8 cellular contexts compared by ENCODE assay signal in genomic region chr19:3366761-3367571, GRCh38. TPM values are rescaled to one million over a fixed set of nuclear protein-coding genes. Genes with fewer than 3 reads are reported as not detected.
DNase-seq lines count a peak whose midpoint lies in the region; ATAC-seq, FAIRE-seq and TF ChIP-seq lines count a peak whose summit lies in the region.

No MANE protein-coding gene starts in this region.

- peaks cover 22% of the 10 kb centered on the region for H3K4me1 ChIP-seq in CD4-positive, alpha-beta memory T cell (ENCODE audit: insufficient read depth, low read length)
- H3K4me1 ChIP-seq in osteoblast (ENCODE audit: insufficient read depth, low read length): peaks cover 39% of the 10 kb centered on the region

- no peaks in the 10 kb centered on the region for H3K36me3 ChIP-seq in CD4-positive, alpha-beta memory T cell (ENCODE audit: insufficient read depth, low read length)
- H3K36me3 ChIP-seq in osteoblast (ENCODE audit: insufficient read depth, low read length): no peaks in the 10 kb centered on the region

- peak overlapping the region in 7 of 8 donors; percentile 5 to 58 (median 49) for H3K4me3 Mint-ChIP-seq in CD4-positive, alpha-beta memory T cell
- H3K4me3 Mint-ChIP-seq in HFFc6: peak overlapping the region; percentile 88
- peak overlapping the region; percentile 40 for H3K4me3 Mint-ChIP-seq in activated CD4-positive, alpha-beta T cell treated with anti-CD3 and anti-CD28 coated beads, Interleukin-2, amount 10 ng/mL, durations not matched to agents 7 days and 5 days

- H2AFZ ChIP-seq in osteoblast (ENCODE audit: low read length): no peak overlapping the region

- DNase-seq in CD4-positive, alpha-beta memory T cell: no peak
- DNase-seq in HFFc6 (no peak), frontal cortex (ENCODE audit: low spot score in 2 of 2) (peak; percentile 56 to 73), osteoblast (ENCODE audit: insufficient read length, low spot score, missing footprints) (peak; percentile 90), HCEC 1CT (no peak), posterior vena cava (ENCODE audit: low spot score) (no peak)
- DNase-seq in activated CD4-positive, alpha-beta T cell treated with anti-CD3 and anti-CD28 coated beads, Interleukin-2, amount 10 ng/mL, durations not matched to agents 7 days and 5 days: no peak

- FAIRE-seq in frontal cortex (lab: Jason Lieb, UNC): no peak

- no peaks in the 10 kb centered on the region for H3K27me3 ChIP-seq in CD4-positive, alpha-beta memory T cell (ENCODE audit: insufficient read depth, low read length)
- no peaks in the 10 kb centered on the region for H3K27me3 ChIP-seq in osteoblast (ENCODE audit: insufficient read depth, low read length)

- POLR2A ChIA-PET in CD4-positive, alpha-beta memory T cell (lab: Charles Lee; ENCODE audit: partially characterized antibody): no interaction called here
- POLR2A ChIA-PET in activated CD4-positive, alpha-beta T cell treated with anti-CD3 and anti-CD28 coated beads, Interleukin-2, amount 10 ng/mL, durations not matched to agents 7 days and 5 days (lab: Charles Lee): no interaction called here

- CTCF ChIA-PET in CD4-positive, alpha-beta memory T cell (lab: Charles Lee; ENCODE audit: partially characterized antibody): no interaction called here
- CTCF ChIA-PET in activated CD4-positive, alpha-beta T cell treated with anti-CD3 and anti-CD28 coated beads, Interleukin-2, amount 10 ng/mL, durations not matched to agents 7 days and 5 days (lab: Charles Lee): no interaction called here

- H3K27ac Mint-ChIP-seq in CD4-positive, alpha-beta memory T cell: no peak overlapping the region
- peak overlapping the region; percentile 83 for H3K27ac Mint-ChIP-seq in HFFc6
- no peak overlapping the region for H3K27ac Mint-ChIP-seq in activated CD4-positive, alpha-beta T cell treated with anti-CD3 and anti-CD28 coated beads, Interleukin-2, amount 10 ng/mL, durations not matched to agents 7 days and 5 days

- H3K9me3 Mint-ChIP-seq in CD4-positive, alpha-beta memory T cell: peaks cover 0 to 3% (median 0%) of the 10 kb centered on the region in 8 donors
- no peaks in the 10 kb centered on the region for H3K9me3 Mint-ChIP-seq in HFFc6
- no peaks in the 10 kb centered on the region for H3K9me3 Mint-ChIP-seq in activated CD4-positive, alpha-beta T cell treated with anti-CD3 and anti-CD28 coated beads, Interleukin-2, amount 10 ng/mL, durations not matched to agents 7 days and 5 days

- peaks cover 25 to 64% (median 38%) of the 10 kb centered on the region in 4 donors for H3K4me1 Mint-ChIP-seq in CD4-positive, alpha-beta memory T cell
- peaks cover 58% of the 10 kb centered on the region for H3K4me1 Mint-ChIP-seq in HFFc6 (ENCODE audit: low read depth)
- H3K4me1 Mint-ChIP-seq in activated CD4-positive, alpha-beta T cell treated with anti-CD3 and anti-CD28 coated beads, Interleukin-2, amount 10 ng/mL, durations not matched to agents 7 days and 5 days: peaks cover 25% of the 10 kb centered on the region

- TF ChIP-seq CTCF in HFFc6 (IDR thresholded peaks at IDR 0.05): no peak
- TF ChIP-seq CTCF in osteoblast (IDR thresholded peaks at IDR 0.05; ENCODE audit: extremely low read depth, low read depth, low read length): no peak

- H3K4me3 ChIP-seq in CD4-positive, alpha-beta memory T cell (ENCODE audit: low read length in 2 of 2): peak overlapping the region in 1 of 2 donors; percentile 43
- peak overlapping the region; percentile 92 for H3K4me3 ChIP-seq in osteoblast (ENCODE audit: insufficient read depth, low read length)

- peaks cover 46% of the 10 kb centered on the region for H4K20me1 ChIP-seq in osteoblast (ENCODE audit: insufficient read depth, low read length)

- no peak for ATAC-seq in GM21423 (IDR thresholded peaks at IDR 0.05; ENCODE audit: unreplicated experiment)

- no peaks in the 10 kb centered on the region for H3K36me3 Mint-ChIP-seq in CD4-positive, alpha-beta memory T cell
- no peaks in the 10 kb centered on the region; the same call in 1 of the 2 replicates for H3K36me3 Mint-ChIP-seq in HFFc6 (ENCODE audit: low read depth)
- H3K36me3 Mint-ChIP-seq in activated CD4-positive, alpha-beta T cell treated with anti-CD3 and anti-CD28 coated beads, Interleukin-2, amount 10 ng/mL, durations not matched to agents 7 days and 5 days (ENCODE audit: low read depth): no peaks in the 10 kb centered on the region

- no peaks in the 10 kb centered on the region for H3K27me3 Mint-ChIP-seq in CD4-positive, alpha-beta memory T cell
- H3K27me3 Mint-ChIP-seq in HFFc6 (ENCODE audit: insufficient read depth): peaks cover 4% of the 10 kb centered on the region; the same call in 1 of the 2 replicates
- H3K27me3 Mint-ChIP-seq in activated CD4-positive, alpha-beta T cell treated with anti-CD3 and anti-CD28 coated beads, Interleukin-2, amount 10 ng/mL, durations not matched to agents 7 days and 5 days: peaks cover 26% of the 10 kb centered on the region

- H3K4me2 ChIP-seq in osteoblast (ENCODE audit: insufficient read depth, low read length): peak overlapping the region; percentile 92

- H3K9me3 ChIP-seq in CD4-positive, alpha-beta memory T cell (ENCODE audit: control insufficient read depth in 1 of 2, low read length in 2 of 2): no peaks in the 10 kb centered on the region
- H3K9me3 ChIP-seq in osteoblast (ENCODE audit: low read depth, low read length): no peaks in the 10 kb centered on the region

- peak overlapping the region; percentile 22 for H3K27ac ChIP-seq in CD4-positive, alpha-beta memory T cell (ENCODE audit: low read depth, low read length)
- peak overlapping the region; percentile 65 for H3K27ac ChIP-seq in osteoblast (ENCODE audit: low read depth, low read length)

- intact Hi-C loops in CD4-positive, alpha-beta memory T cell (cut with micrococcal nuclease): loop anchor here (10.0 kb wide), 1 partner anchor 68 kb away; no protein-coding TSS in a partner anchor
- intact Hi-C loops in posterior vena cava (cut with DNase I): loop anchor here (5.0 to 10.0 kb wide), 3 partner anchors 40 to 88 kb away; no protein-coding TSS in a partner anchor

- H3K79me2 ChIP-seq in osteoblast (ENCODE audit: insufficient read depth, low read length): peaks cover 92% of the 10 kb centered on the region

RNA-seq across cellular contexts. Expression of gene NFIC, which starts 0.6 kb away (rescaled TPM):
- total RNA-seq in CD4-positive, alpha-beta memory T cell: 10 to 100 TPM; 30.3 to 30.9 TPM
- polyA plus RNA-seq in CD4-positive, alpha-beta memory T cell: 10 to 100 TPM in 1 of 2 donors, 1 to 10 TPM in 1; 1.9 to 18.9 TPM
- total RNA-seq in HFFc6 (2021; fragmentation: NEBNext Ultra II Directional; extraction: Animal tissue kit (Norgen Biotek cat#: 25700)): 100 to 1,000 TPM; 186 to 219 (median 211) TPM
- total RNA-seq in activated CD4-positive, alpha-beta T cell treated with anti-CD3 and anti-CD28 coated beads, Interleukin-2, amount 10 ng/mL, durations not matched to agents 7 days and 5 days: 10 to 100 TPM; 14.2 TPM
- total RNA-seq in frontal cortex: 1.2 TPM
- 57.2 and 61.2 TPM in 2 replicates for total RNA-seq in osteoblast
- 100 to 1,000 TPM; 196 to 223 TPM for total RNA-seq in posterior vena cava

Comparison
In these comparisons a context has a peak if more than half of its experiments do, and no peak if none do; other contexts are left out.
1. DNase-seq: peak in frontal cortex (2 of 2) and osteoblast (single experiment); none in CD4-positive, alpha-beta memory T cell (0 of 5), HFFc6 (single experiment), activated CD4-positive, alpha-beta T cell treated with anti-CD3 and anti-CD28 coated beads, Interleukin-2, amount 10 ng/mL, durations not matched to agents 7 days and 5 days (single experiment), HCEC 1CT (single experiment) and posterior vena cava (single experiment).
2. Peak in every context shown above with its lines, with median percentiles within 50 percentile points of each other: H3K4me3 Mint-ChIP-seq.